20 cellular contexts compared by ENCODE assay signal in the genomic region with DNA sequence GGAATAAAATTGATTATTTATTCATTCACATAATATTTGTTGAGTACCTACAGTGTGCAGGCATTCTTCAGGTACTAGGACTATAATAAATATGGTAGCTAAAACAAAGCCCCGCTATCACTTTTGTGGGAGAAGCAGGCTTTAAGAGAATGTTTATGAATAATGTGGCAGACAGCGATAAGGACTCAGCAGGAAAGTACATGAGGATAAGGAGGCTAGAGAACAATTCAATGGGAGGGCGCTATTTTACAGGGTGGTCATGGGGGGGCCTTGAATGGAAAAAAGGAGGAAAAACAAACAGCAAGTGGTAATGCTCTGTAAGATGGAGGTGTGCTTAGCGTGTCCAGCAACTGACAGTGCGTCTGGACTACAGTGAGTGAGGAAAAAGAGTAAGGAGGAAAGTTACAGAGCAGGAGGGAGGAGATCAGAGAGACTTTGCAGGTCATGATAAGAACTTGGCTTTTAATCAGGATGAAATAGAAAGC.
"Had no signal": no experiment of that assay in that cellular context is flagged by ENCODE, and none has a peak within 500 bp of the region (broad histone marks: within the 10 kb centered on the region; RNA-seq: fewer than 3 reads in every experiment).

No MANE protein-coding gene starts in this region.

- ATAC-seq: activated T-cell treated with anti-CD3 and anti-CD28 coated beads, Interleukin-2, amount 50 U/mL, for 4 hours; heart left ventricle; left lung; naive thymus-derived CD8-positive, alpha-beta T cell; right cardiac atrium; stimulated activated naive CD8-positive, alpha-beta T cell treated with anti-CD3 and anti-CD28 coated beads, Interleukin-15, amount 100 ng/mL, for 72 hours had no signal

- H3K27me3 ChIP-seq: heart left ventricle, left lung, suprapubic skin, transverse colon, uterus had no signal

- H3K27ac Mint-ChIP-seq: activated naive CD4-positive, alpha-beta T cell treated with anti-CD3 and anti-CD28 coated beads for 36 hours; naive thymus-derived CD8-positive, alpha-beta T cell; stimulated activated naive CD8-positive, alpha-beta T cell treated with anti-CD3 and anti-CD28 coated beads, Interleukin-15, amount 100 ng/mL, for 72 hours; T-helper 2 cell treated with Interferon-gamma antibody and Interleukin-4, amounts not matched to agents 5 μg/mL and 100 μg/mL, for 36 hours had no signal

- H3K4me3 ChIP-seq: heart left ventricle, left lung, prostate gland, suprapubic skin, transverse colon, uterus had no signal

- H3K4me3 Mint-ChIP-seq: activated naive CD4-positive, alpha-beta T cell treated with anti-CD3 and anti-CD28 coated beads for 36 hours; activated T-cell treated with anti-CD3 and anti-CD28 coated beads, Interleukin-2, amount 50 U/mL, for 4 hours; naive thymus-derived CD8-positive, alpha-beta T cell; stimulated activated naive CD8-positive, alpha-beta T cell treated with anti-CD3 and anti-CD28 coated beads, Interleukin-15, amount 100 ng/mL, for 72 hours; T-helper 2 cell treated with Interferon-gamma antibody and Interleukin-4, amounts not matched to agents 5 μg/mL and 100 μg/mL, for 36 hours had no signal

- FAIRE-seq: endometrium, frontal cortex, small intestine had no signal

- H3K36me3 ChIP-seq: heart left ventricle, left lung, prostate gland, suprapubic skin, transverse colon, uterus had no signal

- H3K27ac ChIP-seq: heart left ventricle, left lung, prostate gland, suprapubic skin, transverse colon, uterus had no signal

- DNase-seq: activated CD4-positive, alpha-beta T cell treated with anti-CD3 and anti-CD28 coated beads, Interleukin-2, amount 50 U/mL, for 1 hour; activated CD8-positive, alpha-beta memory T cell treated with anti-CD3 and anti-CD28 coated beads, Interleukin-2, amount 50 U/mL, for 4 hours; activated naive CD4-positive, alpha-beta T cell treated with anti-CD3 and anti-CD28 coated beads for 36 hours; activated T-cell treated with anti-CD3 and anti-CD28 coated beads, Interleukin-2, amount 50 U/mL, for 4 hours; aorta; heart left ventricle; left lung; mammary epithelial cell; naive thymus-derived CD8-positive, alpha-beta T cell; right cardiac atrium; small intestine; stimulated activated CD4-positive, alpha-beta T cell treated with anti-CD3 and anti-CD28 coated beads, Interleukin-4, amount 100 ng/mL, for 1 hour; stimulated activated naive CD8-positive, alpha-beta T cell treated with anti-CD3 and anti-CD28 coated beads, Interleukin-15, amount 100 ng/mL, for 72 hours; transverse colon; uterus had no signal

- H3K4me1 ChIP-seq: heart left ventricle, left lung, prostate gland, suprapubic skin, transverse colon, uterus had no signal

- H3K9me3 ChIP-seq: prostate gland, suprapubic skin, transverse colon, uterus had no signal

- H3K27me3 Mint-ChIP-seq: stimulated activated naive CD8-positive, alpha-beta T cell treated with anti-CD3 and anti-CD28 coated beads, Interleukin-15, amount 100 ng/mL, for 72 hours had no signal

- H3K4me1 Mint-ChIP-seq: naive thymus-derived CD8-positive, alpha-beta T cell; stimulated activated naive CD8-positive, alpha-beta T cell treated with anti-CD3 and anti-CD28 coated beads, Interleukin-15, amount 100 ng/mL, for 72 hours had no signal
